In the genomic region with DNA sequence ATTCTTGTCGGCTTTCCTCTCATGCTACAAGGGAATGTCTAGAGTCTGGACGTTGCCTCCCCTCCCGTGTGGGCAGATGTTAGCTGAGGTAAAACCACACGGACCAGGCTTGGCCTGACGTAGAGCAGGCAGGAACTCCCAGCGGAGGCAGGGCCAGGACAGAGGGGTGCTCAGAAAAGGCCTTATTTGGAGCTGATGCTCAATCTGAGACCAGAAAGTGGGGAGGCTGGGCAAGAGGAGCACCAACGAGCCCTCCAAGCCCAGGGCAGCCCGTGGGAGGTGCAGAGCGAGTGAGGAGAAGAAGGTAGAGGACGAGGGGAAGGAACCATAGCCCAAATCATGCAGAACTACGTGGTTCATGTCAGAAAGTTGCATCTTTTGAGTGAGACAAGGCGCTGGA, we compare ENCODE assay signal across 2 cellular contexts.
TF ChIP-seq lines count a peak whose summit lies in the region.

No MANE protein-coding gene starts in this region.

TF ChIP-seq in SK-N-SH, 30 proteins besides CTCF, POLR2A, EP300 and RAD21 (continued from another document):
- TF ChIP-seq, protein P1, sequence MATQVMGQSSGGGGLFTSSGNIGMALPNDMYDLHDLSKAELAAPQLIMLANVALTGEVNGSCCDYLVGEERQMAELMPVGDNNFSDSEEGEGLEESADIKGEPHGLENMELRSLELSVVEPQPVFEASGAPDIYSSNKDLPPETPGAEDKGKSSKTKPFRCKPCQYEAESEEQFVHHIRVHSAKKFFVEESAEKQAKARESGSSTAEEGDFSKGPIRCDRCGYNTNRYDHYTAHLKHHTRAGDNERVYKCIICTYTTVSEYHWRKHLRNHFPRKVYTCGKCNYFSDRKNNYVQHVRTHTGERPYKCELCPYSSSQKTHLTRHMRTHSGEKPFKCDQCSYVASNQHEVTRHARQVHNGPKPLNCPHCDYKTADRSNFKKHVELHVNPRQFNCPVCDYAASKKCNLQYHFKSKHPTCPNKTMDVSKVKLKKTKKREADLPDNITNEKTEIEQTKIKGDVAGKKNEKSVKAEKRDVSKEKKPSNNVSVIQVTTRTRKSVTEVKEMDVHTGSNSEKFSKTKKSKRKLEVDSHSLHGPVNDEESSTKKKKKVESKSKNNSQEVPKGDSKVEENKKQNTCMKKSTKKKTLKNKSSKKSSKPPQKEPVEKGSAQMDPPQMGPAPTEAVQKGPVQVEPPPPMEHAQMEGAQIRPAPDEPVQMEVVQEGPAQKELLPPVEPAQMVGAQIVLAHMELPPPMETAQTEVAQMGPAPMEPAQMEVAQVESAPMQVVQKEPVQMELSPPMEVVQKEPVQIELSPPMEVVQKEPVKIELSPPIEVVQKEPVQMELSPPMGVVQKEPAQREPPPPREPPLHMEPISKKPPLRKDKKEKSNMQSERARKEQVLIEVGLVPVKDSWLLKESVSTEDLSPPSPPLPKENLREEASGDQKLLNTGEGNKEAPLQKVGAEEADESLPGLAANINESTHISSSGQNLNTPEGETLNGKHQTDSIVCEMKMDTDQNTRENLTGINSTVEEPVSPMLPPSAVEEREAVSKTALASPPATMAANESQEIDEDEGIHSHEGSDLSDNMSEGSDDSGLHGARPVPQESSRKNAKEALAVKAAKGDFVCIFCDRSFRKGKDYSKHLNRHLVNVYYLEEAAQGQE (IDR thresholded peaks at IDR 0.05; ENCODE audit: low read depth, low read length) = no peak
- TF ChIP-seq GABPA (IDR thresholded peaks at IDR 0.05; ENCODE audit: low read depth) (no peak), YY1 (IDR thresholded peaks at IDR 0.05; ENCODE audit: low read depth) (no peak), NRF1 (IDR thresholded peaks at IDR 0.05; ENCODE audit: low read depth, low read length) (no peak), ELF1 (IDR thresholded peaks at IDR 0.05) (no peak), RCOR1 (IDR thresholded peaks at IDR 0.05; ENCODE audit: low read length) (no peak)
- TF ChIP-seq, protein P2, sequence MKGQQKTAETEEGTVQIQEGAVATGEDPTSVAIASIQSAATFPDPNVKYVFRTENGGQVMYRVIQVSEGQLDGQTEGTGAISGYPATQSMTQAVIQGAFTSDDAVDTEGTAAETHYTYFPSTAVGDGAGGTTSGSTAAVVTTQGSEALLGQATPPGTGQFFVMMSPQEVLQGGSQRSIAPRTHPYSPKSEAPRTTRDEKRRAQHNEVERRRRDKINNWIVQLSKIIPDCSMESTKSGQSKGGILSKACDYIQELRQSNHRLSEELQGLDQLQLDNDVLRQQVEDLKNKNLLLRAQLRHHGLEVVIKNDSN (IDR thresholded peaks at IDR 0.05; ENCODE audit: borderline replicate concordance, low read depth) = no peak
- TF ChIP-seq, protein P3, sequence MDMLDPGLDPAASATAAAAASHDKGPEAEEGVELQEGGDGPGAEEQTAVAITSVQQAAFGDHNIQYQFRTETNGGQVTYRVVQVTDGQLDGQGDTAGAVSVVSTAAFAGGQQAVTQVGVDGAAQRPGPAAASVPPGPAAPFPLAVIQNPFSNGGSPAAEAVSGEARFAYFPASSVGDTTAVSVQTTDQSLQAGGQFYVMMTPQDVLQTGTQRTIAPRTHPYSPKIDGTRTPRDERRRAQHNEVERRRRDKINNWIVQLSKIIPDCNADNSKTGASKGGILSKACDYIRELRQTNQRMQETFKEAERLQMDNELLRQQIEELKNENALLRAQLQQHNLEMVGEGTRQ (IDR thresholded peaks at IDR 0.05; ENCODE audit: borderline replicate concordance, low read depth, low read length) = no peak

TF ChIP-seq in SK-N-SH treated with all-trans-retinoic acid at 6 μM for 48 hours, 23 proteins besides CTCF, POLR2A, EP300 and RAD21 (continued from another document):
- TF ChIP-seq OSR1 (CRISPR knock-in tag; IDR thresholded peaks at IDR 0.05) = no peak
- TF ChIP-seq, protein P4, sequence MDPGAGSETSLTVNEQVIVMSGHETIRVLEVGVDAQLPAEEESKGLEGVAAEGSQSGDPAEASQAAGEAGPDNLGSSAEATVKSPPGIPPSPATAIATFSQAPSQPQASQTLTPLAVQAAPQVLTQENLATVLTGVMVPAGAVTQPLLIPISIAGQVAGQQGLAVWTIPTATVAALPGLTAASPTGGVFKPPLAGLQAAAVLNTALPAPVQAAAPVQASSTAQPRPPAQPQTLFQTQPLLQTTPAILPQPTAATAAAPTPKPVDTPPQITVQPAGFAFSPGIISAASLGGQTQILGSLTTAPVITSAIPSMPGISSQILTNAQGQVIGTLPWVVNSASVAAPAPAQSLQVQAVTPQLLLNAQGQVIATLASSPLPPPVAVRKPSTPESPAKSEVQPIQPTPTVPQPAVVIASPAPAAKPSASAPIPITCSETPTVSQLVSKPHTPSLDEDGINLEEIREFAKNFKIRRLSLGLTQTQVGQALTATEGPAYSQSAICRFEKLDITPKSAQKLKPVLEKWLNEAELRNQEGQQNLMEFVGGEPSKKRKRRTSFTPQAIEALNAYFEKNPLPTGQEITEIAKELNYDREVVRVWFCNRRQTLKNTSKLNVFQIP (CRISPR knock-in tag; IDR thresholded peaks at IDR 0.05; ENCODE audit: borderline replicate concordance, low read depth) = no peak
- TF ChIP-seq, protein P5, sequence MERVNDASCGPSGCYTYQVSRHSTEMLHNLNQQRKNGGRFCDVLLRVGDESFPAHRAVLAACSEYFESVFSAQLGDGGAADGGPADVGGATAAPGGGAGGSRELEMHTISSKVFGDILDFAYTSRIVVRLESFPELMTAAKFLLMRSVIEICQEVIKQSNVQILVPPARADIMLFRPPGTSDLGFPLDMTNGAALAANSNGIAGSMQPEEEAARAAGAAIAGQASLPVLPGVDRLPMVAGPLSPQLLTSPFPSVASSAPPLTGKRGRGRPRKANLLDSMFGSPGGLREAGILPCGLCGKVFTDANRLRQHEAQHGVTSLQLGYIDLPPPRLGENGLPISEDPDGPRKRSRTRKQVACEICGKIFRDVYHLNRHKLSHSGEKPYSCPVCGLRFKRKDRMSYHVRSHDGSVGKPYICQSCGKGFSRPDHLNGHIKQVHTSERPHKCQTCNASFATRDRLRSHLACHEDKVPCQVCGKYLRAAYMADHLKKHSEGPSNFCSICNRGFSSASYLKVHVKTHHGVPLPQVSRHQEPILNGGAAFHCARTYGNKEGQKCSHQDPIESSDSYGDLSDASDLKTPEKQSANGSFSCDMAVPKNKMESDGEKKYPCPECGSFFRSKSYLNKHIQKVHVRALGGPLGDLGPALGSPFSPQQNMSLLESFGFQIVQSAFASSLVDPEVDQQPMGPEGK (CRISPR knock-in tag; IDR thresholded peaks at IDR 0.05; ENCODE audit: borderline replicate concordance) = no peak
TF ChIP-seq in SK-N-SH treated with all-trans-retinoic acid at 6 μM for 48 hours: peak in this region for 0.
